Comparison of ENCODE assay signal across 9 cellular contexts in genomic region chr1:151832318-151832984, GRCh38. TPM values are rescaled to one million over a fixed set of nuclear protein-coding genes. Genes with fewer than 3 reads are reported as not detected.
DNase-seq lines count a peak whose midpoint lies in the region; ATAC-seq and TF ChIP-seq lines count a peak whose summit lies in the region.
"Had no signal": no experiment of that assay in that cellular context is flagged by ENCODE, and none has a peak within 500 bp of the region (broad histone marks: within the 10 kb centered on the region; RNA-seq: fewer than 3 reads in every experiment).

No MANE protein-coding gene starts in this region.

- no peak for TF ChIP-seq POLR2A in suprapubic skin (IDR thresholded peaks at IDR 0.05)

- H3K36me3 ChIP-seq in left ventricle myocardium inferior (no peaks in the 10 kb centered on the region), suprapubic skin (no peaks in the 10 kb centered on the region)

- DNase-seq in NCI-H345 (lab: John Stamatoyannopoulos, UW) (peak; percentile 84), NCI-H345 treated with DMSO at 0.1 percent for 48 hours (lab: John Stamatoyannopoulos, UW; ENCODE audit: unreplicated experiment) (no peak), SHP77 treated with DMSO at 0.1 percent for 48 hours (lab: John Stamatoyannopoulos, UW) (peak; percentile 94), left ventricle myocardium inferior (peak; percentile 84), suprapubic skin (ENCODE audit: low spot score in 2 of 2) (peak in 1 of 2 donors; percentile 83), HUDEP-2 (lab: John Stamatoyannopoulos, UW; ENCODE audit: unreplicated experiment in 76 of 76) (no peak)

- 55% methylated on average over 9 of the region's 10 CpGs for WGBS in suprapubic skin

- H3K4me1 ChIP-seq in left ventricle myocardium inferior (peaks cover 40% of the 10 kb centered on the region), suprapubic skin (peaks cover 79% of the 10 kb centered on the region)

- H3K4me3 ChIP-seq in left ventricle myocardium inferior (no peak overlapping the region), suprapubic skin (no peak overlapping the region)

- no peak for TF ChIP-seq EP300 in suprapubic skin (IDR thresholded peaks at IDR 0.05)

- intact Hi-C loops in left ventricle myocardium inferior (cut with micrococcal nuclease), result no loop called here

- peak overlapping the region; percentile 69 for H3K27ac ChIP-seq in left ventricle myocardium inferior (replicated peaks)
- peak overlapping the region; percentile 82 for H3K27ac ChIP-seq in suprapubic skin

- ATAC-seq in GM18909 (IDR thresholded peaks at IDR 0.05; ENCODE audit: poor library complexity, unreplicated experiment), result no peak
- ATAC-seq in GM18870 (IDR thresholded peaks at IDR 0.05; ENCODE audit: unreplicated experiment), result no peak

- no peak for TF ChIP-seq CTCF in left ventricle myocardium inferior (IDR thresholded peaks at IDR 0.05; ENCODE audit: borderline replicate concordance)
- TF ChIP-seq CTCF in suprapubic skin (IDR thresholded peaks at IDR 0.05), result no peak

- H3K27me3 ChIP-seq in left ventricle myocardium inferior (ENCODE audit: low read depth) (peaks cover 8% of the 10 kb centered on the region), suprapubic skin (no peaks in the 10 kb centered on the region)

- H3K9me3 ChIP-seq in left ventricle myocardium inferior (replicated peaks), result no peaks in the 10 kb centered on the region
- no peaks in the 10 kb centered on the region for H3K9me3 ChIP-seq in suprapubic skin

RNA-seq across cellular contexts. Expression of gene RORC, which starts 0.8 kb away (rescaled TPM):
- total RNA-seq in left ventricle myocardium inferior (10.3 TPM), suprapubic skin (10 to 100 TPM; 29.0 to 73.8 (median 43.0) TPM)
- total RNA-seq: B cell had no signal

RNA-seq across cellular contexts. Expression of gene C2CD4D, which starts 7.2 kb away (rescaled TPM):
- not detected for total RNA-seq in left ventricle myocardium inferior
- total RNA-seq in suprapubic skin, result 1 to 10 TPM in 3 of 4 donors, under 1 TPM in 1; 0.68 to 7.3 (median 2.1) TPM
- total RNA-seq: B cell had no signal

RNA-seq across cellular contexts. Expression of gene THEM5, which starts 21.1 kb away (rescaled TPM):
- total RNA-seq in left ventricle myocardium inferior (not detected), suprapubic skin (10 to 100 TPM; 29.1 to 89.7 (median 64.3) TPM)
- total RNA-seq: B cell had no signal

RNA-seq across cellular contexts. Expression of gene LINGO4, which starts 27.2 kb away (rescaled TPM):
- total RNA-seq in left ventricle myocardium inferior, result 0.77 TPM
- 1 to 10 TPM in 1 of 4 donors, under 1 TPM in 3; 0.38 to 2.7 (median 0.81) TPM for total RNA-seq in suprapubic skin
- total RNA-seq: B cell had no signal

RNA-seq across cellular contexts. Expression of gene TDRKH, which starts 42.2 kb away (rescaled TPM):
- total RNA-seq in left ventricle myocardium inferior (3.8 TPM), suprapubic skin (1 to 10 TPM; 1.2 to 4.1 (median 3.1) TPM)

Comparison
In these comparisons a context has a peak if more than half of its experiments do, and no peak if none do; other contexts are left out.
1. DNase-seq: peak in NCI-H345 (single experiment), SHP77 treated with DMSO at 0.1 percent for 48 hours (single experiment) and left ventricle myocardium inferior (single experiment); none in NCI-H345 treated with DMSO at 0.1 percent for 48 hours (single experiment) and HUDEP-2 (0 of 76).
2. RNA of gene THEM5, which starts 21.1 kb away (total RNA-seq): 29.1 to 89.7 TPM in suprapubic skin; not detected in left ventricle myocardium inferior (single experiment); every median in the first group is over 10 times any median in the second.